24 cellular contexts compared by ENCODE assay signal in genomic region chr6:130944486-130944885, GRCh38.
DNase-seq lines count a peak whose midpoint lies in the region; ATAC-seq and TF ChIP-seq lines count a peak whose summit lies in the region.
"Had no signal": no experiment of that assay in that cellular context is flagged by ENCODE, and none has a peak within 500 bp of the region (broad histone marks: within the 10 kb centered on the region; RNA-seq: fewer than 3 reads in every experiment).

No MANE protein-coding gene starts in this region.

- H3K9me2 ChIP-seq in PC-9 (ENCODE audit: insufficient read depth), result no peaks in the 10 kb centered on the region

- peaks cover 9% of the 10 kb centered on the region for H3K36me3 Mint-ChIP-seq in nephron (ENCODE audit: low read depth)
- H3K36me3 Mint-ChIP-seq: activated naive CD4-positive, alpha-beta T cell treated with anti-CD3 and anti-CD28 coated beads, Interleukin-2, amount 50 U/mL, for 72 hours had no signal

- no peaks in the 10 kb centered on the region for H3K9me3 ChIP-seq in right atrium auricular region
- no peaks in the 10 kb centered on the region for H3K9me3 ChIP-seq in left ventricle myocardium inferior (replicated peaks)
- H3K9me3 ChIP-seq in aorta (ENCODE audit: control insufficient read depth, low read length), result no peaks in the 10 kb centered on the region
- H3K9me3 ChIP-seq in PC-9 (ENCODE audit: insufficient read depth, low read depth), result no peaks in the 10 kb centered on the region
- H3K9me3 ChIP-seq: sigmoid colon had no signal

- H3K27me3 Mint-ChIP-seq in nephron (ENCODE audit: low read depth), result no peaks in the 10 kb centered on the region
- H3K27me3 Mint-ChIP-seq: B cell; stimulated activated naive CD8-positive, alpha-beta T cell treated with anti-CD3 and anti-CD28 coated beads, Interleukin-15, Interleukin-2, amounts not matched to agents 100 ng/mL and 50 ng/mL, for 24 hours had no signal

- H2AFZ ChIP-seq in PC-9, result no peak overlapping the region

- H3K27me3 ChIP-seq in right atrium auricular region (no peaks in the 10 kb centered on the region), left ventricle myocardium inferior (ENCODE audit: low read depth) (no peaks in the 10 kb centered on the region), aorta (ENCODE audit: control insufficient read depth in 1 of 2, insufficient read depth in 2 of 2, low read length in 1 of 2) (no peaks in the 10 kb centered on the region), PC-9 (ENCODE audit: insufficient read depth, low read depth) (no peaks in the 10 kb centered on the region)
- H3K27me3 ChIP-seq: sigmoid colon had no signal

- no peak overlapping the region for H3K4me2 ChIP-seq in PC-9

- H3K27ac ChIP-seq in right atrium auricular region (no peak overlapping the region), left ventricle myocardium inferior (replicated peaks) (peak overlapping the region; percentile 43), aorta (ENCODE audit: low read depth in 1 of 2, low read length in 2 of 2) (no peak overlapping the region), PC-9 (no peak overlapping the region)
- H3K27ac ChIP-seq: sigmoid colon had no signal

- H4K20me1 ChIP-seq in PC-9 (ENCODE audit: insufficient read depth), result no peaks in the 10 kb centered on the region

- DNase-seq in Right ventricle myocardium superior (no peak), right atrium auricular region (ENCODE audit: low spot score) (no peak), left ventricle myocardium inferior (no peak), aorta (no peak), NCI-H1694 treated with DMSO at 0.1 percent for 48 hours (lab: John Stamatoyannopoulos, UW) (no peak), PC-9 (no peak)
- DNase-seq: 8988T; activated CD4-positive, CD25-positive, alpha-beta regulatory T cell; activated CD8-positive, alpha-beta T cell treated with anti-CD3 and anti-CD28 coated beads, Interleukin-2, amount 10 ng/mL, durations not matched to agents 7 days and 5 days; activated T-cell treated with anti-CD3 and anti-CD28 coated beads, Interleukin-2, amount 50 U/mL, for 48 hours; COR-L47; DND-41; Kasumi-1; kidney glomerular epithelial cell; NCI-H1092 treated with DMSO at 0.1 percent for 48 hours; NCI-H524 treated with DMSO at 0.1 percent for 48 hours; occipital lobe; sigmoid colon; T-helper 2 cell had no signal

- TF ChIP-seq CTCF in right atrium auricular region (IDR thresholded peaks at IDR 0.05) (no peak), left ventricle myocardium inferior (IDR thresholded peaks at IDR 0.05; ENCODE audit: borderline replicate concordance) (no peak), nephron (IDR thresholded peaks at IDR 0.05; ENCODE audit: unreplicated experiment in 3 of 3) (no peak), PC-9 (conservative IDR thresholded peaks at IDR 0.05) (no peak)

- H3K36me3 ChIP-seq in right atrium auricular region (no peaks in the 10 kb centered on the region), left ventricle myocardium inferior (no peaks in the 10 kb centered on the region), aorta (ENCODE audit: control insufficient read depth in 1 of 2, insufficient read depth in 2 of 2, low read length in 1 of 2) (no peaks in the 10 kb centered on the region), PC-9 (ENCODE audit: low read depth) (no peaks in the 10 kb centered on the region)
- H3K36me3 ChIP-seq: sigmoid colon had no signal

- no peaks in the 10 kb centered on the region for H3F3A ChIP-seq in PC-9 (ENCODE audit: insufficient read depth, low read depth)

- no TSS peak for BruUV-seq in PC-9 (replicated peaks; lab: Mats Ljungman, UMichigan)

- H3K4me1 ChIP-seq in right atrium auricular region, result peaks cover 0 to 14% of the 10 kb centered on the region in 2 donors
- H3K4me1 ChIP-seq in left ventricle myocardium inferior, result peaks cover 47% of the 10 kb centered on the region
- H3K4me1 ChIP-seq in aorta (ENCODE audit: control insufficient read depth in 1 of 2, insufficient read depth in 2 of 2, low read length in 2 of 2), result peaks cover 2 to 4% of the 10 kb centered on the region in 2 donors
- H3K4me1 ChIP-seq in PC-9 (replicated peaks; ENCODE audit: insufficient read depth), result no peaks in the 10 kb centered on the region; the same call in 1 of the 2 replicates

- H3K4me3 Mint-ChIP-seq in nephron, result no peak overlapping the region
- H3K4me3 Mint-ChIP-seq: activated CD8-positive, alpha-beta T cell treated with anti-CD3 and anti-CD28 coated beads, Interleukin-2, amount 10 ng/mL, durations not matched to agents 7 days and 5 days; B cell; stimulated activated naive CD8-positive, alpha-beta T cell treated with anti-CD3 and anti-CD28 coated beads, Interleukin-15, Interleukin-2, amounts not matched to agents 100 ng/mL and 50 ng/mL, for 24 hours had no signal

- intact Hi-C loops in Right ventricle myocardium superior (cut with DNase I) (no loop called here), left ventricle myocardium inferior (cut with micrococcal nuclease) (no loop called here), aorta (cut with DNase I) (no loop called here), PC-9 (cut with micrococcal nuclease; ENCODE audit: unreplicated experiment) (no loop called here)

- POLR2A ChIA-PET in PC-9 (lab: Charles Lee; ENCODE audit: unreplicated experiment), result no interaction called here

- H3K9me3 Mint-ChIP-seq in nephron, result no peaks in the 10 kb centered on the region
- H3K9me3 Mint-ChIP-seq: activated naive CD4-positive, alpha-beta T cell treated with anti-CD3 and anti-CD28 coated beads, Interleukin-2, amount 50 U/mL, for 72 hours; stimulated activated naive CD8-positive, alpha-beta T cell treated with anti-CD3 and anti-CD28 coated beads, Interleukin-15, Interleukin-2, amounts not matched to agents 100 ng/mL and 50 ng/mL, for 24 hours had no signal

- ATAC-seq in Right ventricle myocardium superior (ENCODE audit: poor library complexity), result peak; percentile 57
- ATAC-seq in aorta (ENCODE audit: low FRiP score), result peak; percentile 44
- ATAC-seq in GM21576 (IDR thresholded peaks at IDR 0.05; ENCODE audit: unreplicated experiment), result no peak
- ATAC-seq: activated CD8-positive, alpha-beta T cell treated with anti-CD3 and anti-CD28 coated beads, Interleukin-2, amount 10 ng/mL, durations not matched to agents 7 days and 5 days; activated naive CD4-positive, alpha-beta T cell treated with anti-CD3 and anti-CD28 coated beads, Interleukin-2, amount 50 U/mL, for 72 hours had no signal

- CTCF ChIA-PET in PC-9 (lab: Charles Lee), result no interaction called here

- peak overlapping the region; percentile 17 to 34 (median 28) for H3K27ac Mint-ChIP-seq in nephron
- H3K27ac Mint-ChIP-seq: activated CD8-positive, alpha-beta T cell treated with anti-CD3 and anti-CD28 coated beads, Interleukin-2, amount 10 ng/mL, durations not matched to agents 7 days and 5 days; activated naive CD4-positive, alpha-beta T cell treated with anti-CD3 and anti-CD28 coated beads, Interleukin-2, amount 50 U/mL, for 72 hours; B cell; stimulated activated naive CD8-positive, alpha-beta T cell treated with anti-CD3 and anti-CD28 coated beads, Interleukin-15, Interleukin-2, amounts not matched to agents 100 ng/mL and 50 ng/mL, for 24 hours had no signal

- H3K4me3 ChIP-seq in right atrium auricular region (no peak overlapping the region), left ventricle myocardium inferior (no peak overlapping the region), aorta (ENCODE audit: low read length in 2 of 2) (no peak overlapping the region), PC-9 (no peak overlapping the region)
- H3K4me3 ChIP-seq: sigmoid colon had no signal

- H3K79me2 ChIP-seq in PC-9 (ENCODE audit: low read depth), result no peaks in the 10 kb centered on the region

- H3K4me1 Mint-ChIP-seq in nephron, result peaks cover 24% of the 10 kb centered on the region

- 46 to 49% methylated on average over 2 of the region's 2 CpGs for WGBS in aorta, 2 donors
